ENCODE assay signal across 17 cellular contexts in genomic region chr10:126009590-126009989, GRCh38.
"Had no signal": no experiment of that assay in that cellular context is flagged by ENCODE, and none has a peak within 500 bp of the region (broad histone marks: within the 10 kb centered on the region; RNA-seq: fewer than 3 reads in every experiment).

No MANE protein-coding gene starts in this region.

- H3K27ac Mint-ChIP-seq: dendritic cell treated with granulocyte-macrophage colony-stimulating factor and Interleukin-4, amounts not matched to agents 40 ng/mL and 50 ng/mL, for 4 days; naive thymus-derived CD8-positive, alpha-beta T cell; stimulated activated naive B cell treated with anti-CD40 and anti-IgM and Interleukin-4, amounts not matched to agents 10 μg/mL and 1 μg/mL and 100 μg/mL, for 72 hours had no signal

- H3K27me3 Mint-ChIP-seq: dendritic cell treated with granulocyte-macrophage colony-stimulating factor and Interleukin-4, amounts not matched to agents 40 ng/mL and 50 ng/mL, for 4 days had no signal

- ATAC-seq: effector memory CD8-positive, alpha-beta T cell; foreskin keratinocyte; left colon; mucosa of descending colon; naive thymus-derived CD8-positive, alpha-beta T cell; psoas muscle; right lobe of liver; stimulated activated naive B cell treated with anti-CD40 and anti-IgM and Interleukin-4, amounts not matched to agents 10 μg/mL and 1 μg/mL and 100 μg/mL, for 72 hours had no signal

- H3K4me3 Mint-ChIP-seq: dendritic cell treated with granulocyte-macrophage colony-stimulating factor and Interleukin-4, amounts not matched to agents 40 ng/mL and 50 ng/mL, for 4 days; naive thymus-derived CD8-positive, alpha-beta T cell; stimulated activated naive B cell treated with anti-CD40 and anti-IgM and Interleukin-4, amounts not matched to agents 10 μg/mL and 1 μg/mL and 100 μg/mL, for 72 hours had no signal

- DNase-seq: effector memory CD8-positive, alpha-beta T cell; erythroblast; foreskin keratinocyte; left colon; mesendoderm; mucosa of descending colon; naive thymus-derived CD8-positive, alpha-beta T cell; psoas muscle; retina; right lobe of liver; stimulated activated CD4-positive, alpha-beta T cell treated with anti-CD3 and anti-CD28 coated beads, Interleukin-2, amount 100 ng/mL, for 24 hours; stimulated activated CD4-positive, alpha-beta T cell treated with anti-CD3 and anti-CD28 coated beads, Interleukin-4, amount 100 ng/mL, for 4 hours; stimulated activated naive B cell treated with anti-CD40 and anti-IgM and Interleukin-4, amounts not matched to agents 10 μg/mL and 1 μg/mL and 100 μg/mL, for 72 hours; stomach; substantia nigra; transverse colon had no signal

- H3K9me3 Mint-ChIP-seq: dendritic cell treated with granulocyte-macrophage colony-stimulating factor and Interleukin-4, amounts not matched to agents 40 ng/mL and 50 ng/mL, for 4 days; effector memory CD8-positive, alpha-beta T cell; naive thymus-derived CD8-positive, alpha-beta T cell had no signal

- H3K36me3 Mint-ChIP-seq: naive thymus-derived CD8-positive, alpha-beta T cell; stimulated activated naive B cell treated with anti-CD40 and anti-IgM and Interleukin-4, amounts not matched to agents 10 μg/mL and 1 μg/mL and 100 μg/mL, for 72 hours had no signal
